In genomic region chr3:72520690-72521308, GRCh38 we compare ENCODE assay signal across 9 cellular contexts.
DNase-seq lines count a peak whose midpoint lies in the region; ATAC-seq lines count a peak whose summit lies in the region.
"Had no signal": no experiment of that assay in that cellular context is flagged by ENCODE, and none has a peak within 500 bp of the region (broad histone marks: within the 10 kb centered on the region; RNA-seq: fewer than 3 reads in every experiment).

No MANE protein-coding gene starts in this region.

- ATAC-seq in GM21447 (IDR thresholded peaks at IDR 0.05; ENCODE audit: unreplicated experiment), result peak; percentile 38
- no peak for ATAC-seq in HG03469 (IDR thresholded peaks at IDR 0.05; ENCODE audit: unreplicated experiment)

- peak; percentile 71 for DNase-seq in Daoy (ENCODE audit: low read depth)
- DNase-seq in NCI-H2227 (lab: John Stamatoyannopoulos, UW; ENCODE audit: unreplicated experiment), result peak; percentile 35
- peak; percentile 20 for DNase-seq in fibroblast of peridontal ligament (ENCODE audit: extremely low read depth)
- DNase-seq in NCI-H1436 treated with DMSO at 0.1 percent for 48 hours (lab: John Stamatoyannopoulos, UW), result no peak
- DNase-seq in DMS153 treated with DMSO at 0.1 percent for 48 hours (lab: John Stamatoyannopoulos, UW; ENCODE audit: unreplicated experiment), result no peak
- no peak for DNase-seq in dermis blood vessel endothelial cell
- DNase-seq: NCI-H2029 had no signal

Comparison
In these comparisons a context has a peak if more than half of its experiments do, and no peak if none do; other contexts are left out.
1. DNase-seq: peak in Daoy (single experiment), NCI-H2227 (single experiment) and fibroblast of peridontal ligament (single experiment); none in NCI-H1436 treated with DMSO at 0.1 percent for 48 hours (single experiment), DMS153 treated with DMSO at 0.1 percent for 48 hours (single experiment) and dermis blood vessel endothelial cell (single experiment).